In genomic region chr6:3775386-3775785, GRCh38 we compare ENCODE assay signal across 1 cellular context.
TF ChIP-seq lines count a peak whose summit lies in the region.

No MANE protein-coding gene starts in this region.

TF ChIP-seq in IMR-90, 13 proteins besides CTCF, POLR2A, EP300 and RAD21 (continued from another document):
- TF ChIP-seq ELK1 (IDR thresholded peaks at IDR 0.05; ENCODE audit: borderline replicate concordance, low read depth, low read length) = no peak
- no peak for TF ChIP-seq MXI1 (IDR thresholded peaks at IDR 0.05; ENCODE audit: borderline replicate concordance, low read depth, low read length)
- no peak for TF ChIP-seq SMC3 (IDR thresholded peaks at IDR 0.05; ENCODE audit: low read depth, low read length)
- TF ChIP-seq CHD1 (IDR thresholded peaks at IDR 0.05; ENCODE audit: low read depth, low read length) = no peak
- TF ChIP-seq CEBPB (IDR thresholded peaks at IDR 0.05; ENCODE audit: low read depth, low read length) = no peak
- TF ChIP-seq RCOR1 (IDR thresholded peaks at IDR 0.05; ENCODE audit: insufficient replicate concordance, low read length) = no peak
TF ChIP-seq in IMR-90: peak in this region for 0.
